In genomic region chr2:172107690-172108586, GRCh38 we compare ENCODE assay signal across 23 cellular contexts. TPM values are rescaled to one million over a fixed set of nuclear protein-coding genes. Genes with fewer than 3 reads are reported as not detected.
A peak's percentile ranks its signal among the peaks of the same experiment; 100 is the strongest.
DNase-seq lines count a peak whose midpoint lies in the region; ATAC-seq and TF ChIP-seq lines count a peak whose summit lies in the region.
"Had no signal": no experiment of that assay in that cellular context is flagged by ENCODE, and none has a peak within 500 bp of the region (broad histone marks: within the 10 kb centered on the region; RNA-seq: fewer than 3 reads in every experiment).

No MANE protein-coding gene starts in this region.

- peaks cover 38% of the 10 kb centered on the region for H3K27me3 ChIP-seq in mesendoderm (ENCODE audit: insufficient read depth, low read length, poor library complexity)
- no peaks in the 10 kb centered on the region for H3K27me3 ChIP-seq in aorta (ENCODE audit: control insufficient read depth in 1 of 2, insufficient read depth in 2 of 2, low read length in 1 of 2)
- H3K27me3 ChIP-seq in thyroid gland, result peaks cover 33% of the 10 kb centered on the region

- no peak overlapping the region for H3K23ac ChIP-seq in mesendoderm (ENCODE audit: low read length)

- H3K79me1 ChIP-seq in mesendoderm (ENCODE audit: low read length), result no peaks in the 10 kb centered on the region

- no peak overlapping the region for H4K5ac ChIP-seq in mesendoderm (ENCODE audit: low read length)

- CTCF ChIA-PET in WTC11 (lab: Charles Lee), result interaction anchor here (0.6 to 7.1 kb wide), 11 partner anchors 11 to 566 kb away, joined by 3 to 123 read pairs (median 8); partner anchors contain the start of gene DLX1

- H3K4me1 Mint-ChIP-seq in activated naive CD8-positive, alpha-beta T cell (ENCODE audit: low read depth), result peaks cover 44% of the 10 kb centered on the region
- H3K4me1 Mint-ChIP-seq in activated naive CD8-positive, alpha-beta T cell treated with anti-CD3 and anti-CD28 coated beads, Interleukin-2, amount 50 U/mL, for 24 hours, result peaks cover 39% of the 10 kb centered on the region
- peaks cover 39% of the 10 kb centered on the region for H3K4me1 Mint-ChIP-seq in WTC11

- no peak overlapping the region for H3K18ac ChIP-seq in mesendoderm (ENCODE audit: low read length)

- intact Hi-C loops in aorta (cut with DNase I) (loop anchor here in 1 of 2 donors (10.0 kb wide), 2 partner anchors 113 to 403 kb away; partner anchors contain the start of gene METAP1D), thyroid gland (cut with DNase I) (loop anchor here (5.0 to 10.0 kb wide), 3 partner anchors 113 to 403 kb away; partner anchors contain the start of gene METAP1D)

- no CpG with 5 or more reads among the region's 51 CpGs for WGBS in mesendoderm (ENCODE audit: extremely low coverage, insufficient coverage, low lambda C conversion rate)
- WGBS in aorta, 2 donors, result 16 to 20% methylated on average over 51 of the region's 51 CpGs
- 18 to 38% methylated on average over 23 to 37 of the region's 51 CpGs for WGBS in thyroid gland, 2 donors

- H3K4me1 ChIP-seq in mesendoderm (ENCODE audit: control insufficient read depth, low read depth, low read length), result peaks cover 2% of the 10 kb centered on the region
- no peaks in the 10 kb centered on the region for H3K4me1 ChIP-seq in aorta (ENCODE audit: control insufficient read depth in 1 of 2, insufficient read depth in 2 of 2, low read length in 2 of 2)
- H3K4me1 ChIP-seq in thyroid gland, result peaks cover 5 to 15% of the 10 kb centered on the region in 2 donors

- H3K79me2 ChIP-seq in mesendoderm (ENCODE audit: control insufficient read depth, insufficient read depth, low read length), result no peaks in the 10 kb centered on the region

- no peak overlapping the region for H2BK5ac ChIP-seq in mesendoderm (ENCODE audit: low read length)

- no peak overlapping the region for H3K4me2 ChIP-seq in mesendoderm (ENCODE audit: low read length)
- H3K4me2 ChIP-seq: smooth muscle cell had no signal

- H3K56ac ChIP-seq in mesendoderm (ENCODE audit: low read length), result no peak overlapping the region

- peak overlapping the region; percentile 52 for H3K4me3 Mint-ChIP-seq in activated naive CD8-positive, alpha-beta T cell
- no peak overlapping the region for H3K4me3 Mint-ChIP-seq in activated naive CD8-positive, alpha-beta T cell treated with anti-CD3 and anti-CD28 coated beads, Interleukin-2, amount 50 U/mL, for 24 hours
- peak overlapping the region; percentile 47 for H3K4me3 Mint-ChIP-seq in WTC11
- H3K4me3 Mint-ChIP-seq: activated T-helper 17 cell treated with anti-CD3 and anti-CD28 coated beads, Interleukin-2, amount 50 U/mL, for 72 hours; stimulated activated naive CD8-positive, alpha-beta T cell treated with anti-CD3 and anti-CD28 coated beads, Interleukin-15, Interleukin-2, amounts not matched to agents 100 ng/mL and 50 ng/mL, for 24 hours had no signal

- no peaks in the 10 kb centered on the region for H3K36me3 ChIP-seq in mesendoderm (ENCODE audit: control insufficient read depth, insufficient read depth, low read length)
- no peaks in the 10 kb centered on the region for H3K36me3 ChIP-seq in aorta (ENCODE audit: control insufficient read depth in 1 of 2, insufficient read depth in 2 of 2, low read length in 1 of 2)
- no peaks in the 10 kb centered on the region for H3K36me3 ChIP-seq in thyroid gland
- H3K36me3 ChIP-seq: heart right ventricle, vagina had no signal

- H3K36me3 Mint-ChIP-seq in activated naive CD8-positive, alpha-beta T cell, result no peaks in the 10 kb centered on the region
- H3K36me3 Mint-ChIP-seq in activated naive CD8-positive, alpha-beta T cell treated with anti-CD3 and anti-CD28 coated beads, Interleukin-2, amount 50 U/mL, for 24 hours (ENCODE audit: low read depth), result peaks cover 1% of the 10 kb centered on the region
- H3K36me3 Mint-ChIP-seq in WTC11, result no peaks in the 10 kb centered on the region

- H4K8ac ChIP-seq in mesendoderm (ENCODE audit: low read depth, low read length), result no peak overlapping the region

- TF ChIP-seq CTCF in WTC11 (IDR thresholded peaks at IDR 0.05) (no peak), thyroid gland (IDR thresholded peaks at IDR 0.05) (no peak)

- H2AK5ac ChIP-seq in mesendoderm (ENCODE audit: low read length), result no peak overlapping the region

- no peak overlapping the region for H2BK15ac ChIP-seq in mesendoderm (replicated peaks; ENCODE audit: low read depth)

- H2BK120ac ChIP-seq in mesendoderm (ENCODE audit: low read depth, low read length), result no peak overlapping the region

- no peak for ATAC-seq in activated naive CD8-positive, alpha-beta T cell treated with anti-CD3 and anti-CD28 coated beads, Interleukin-2, amount 50 U/mL, for 24 hours
- ATAC-seq in WTC11 (no peak), aorta (ENCODE audit: low FRiP score) (peak; percentile 19)
- ATAC-seq: activated T-helper 17 cell treated with anti-CD3 and anti-CD28 coated beads, Interleukin-2, amount 50 U/mL, for 72 hours had no signal

- DNase-seq in activated naive CD8-positive, alpha-beta T cell treated with anti-CD3 and anti-CD28 coated beads, Interleukin-2, amount 50 U/mL, for 24 hours, result no peak
- DNase-seq in WTC11 (ENCODE audit: low spot score) (no peak), mesendoderm (peak; percentile 37), aorta (no peak), thyroid gland (no peak), NCI-H1105 (lab: John Stamatoyannopoulos, UW) (no peak), GF-D8 (lab: John Stamatoyannopoulos, UW) (no peak)
- DNase-seq: activated CD4-positive, alpha-beta T cell treated with anti-CD3 and anti-CD28 coated beads, Interleukin-2, amount 50 U/mL, for 1 hour; AML-193; dorsolateral prefrontal cortex; heart right ventricle; Kasumi-1; kidney glomerular epithelial cell; NCI-H1417 treated with DMSO at 0.1 percent for 48 hours; NCI-H446 treated with DMSO at 0.1 percent for 48 hours; T1000 had no signal

- POLR2A ChIA-PET in WTC11 (lab: Charles Lee), result no interaction called here

- no peak for TF ChIP-seq POLR2A in thyroid gland (IDR thresholded peaks at IDR 0.05)

- H3K9ac ChIP-seq in mesendoderm (ENCODE audit: low read length), result no peak overlapping the region

- H3K4me3 ChIP-seq in mesendoderm (ENCODE audit: low read length), result no peak overlapping the region
- no peak overlapping the region for H3K4me3 ChIP-seq in aorta (ENCODE audit: low read length in 2 of 2)
- H3K4me3 ChIP-seq in thyroid gland (replicated peaks in 1 of 3), result no peak overlapping the region
- H3K4me3 ChIP-seq: heart right ventricle, smooth muscle cell, vagina had no signal

- no peak overlapping the region for H3K4ac ChIP-seq in mesendoderm (ENCODE audit: low read depth, low read length)

- H3K9me3 ChIP-seq in aorta (ENCODE audit: control insufficient read depth, low read length), result no peaks in the 10 kb centered on the region
- no peaks in the 10 kb centered on the region for H3K9me3 ChIP-seq in thyroid gland
- H3K9me3 ChIP-seq: heart right ventricle, vagina had no signal

- H3K27ac ChIP-seq in mesendoderm (ENCODE audit: low read depth, low read length) (no peak overlapping the region), aorta (ENCODE audit: low read depth in 1 of 2, low read length in 2 of 2) (no peak overlapping the region), thyroid gland (no peak overlapping the region)
- H3K27ac ChIP-seq: dorsolateral prefrontal cortex, heart right ventricle, vagina had no signal

- no peak overlapping the region for H3K27ac Mint-ChIP-seq in activated naive CD8-positive, alpha-beta T cell
- no peak overlapping the region for H3K27ac Mint-ChIP-seq in activated naive CD8-positive, alpha-beta T cell treated with anti-CD3 and anti-CD28 coated beads, Interleukin-2, amount 50 U/mL, for 24 hours
- no peak overlapping the region for H3K27ac Mint-ChIP-seq in WTC11
- H3K27ac Mint-ChIP-seq: activated T-helper 17 cell treated with anti-CD3 and anti-CD28 coated beads, Interleukin-2, amount 50 U/mL, for 72 hours; stimulated activated naive CD8-positive, alpha-beta T cell treated with anti-CD3 and anti-CD28 coated beads, Interleukin-15, Interleukin-2, amounts not matched to agents 100 ng/mL and 50 ng/mL, for 24 hours had no signal

- H3K27me3 Mint-ChIP-seq in activated naive CD8-positive, alpha-beta T cell, result peaks cover 41% of the 10 kb centered on the region
- peaks cover 68% of the 10 kb centered on the region for H3K27me3 Mint-ChIP-seq in activated naive CD8-positive, alpha-beta T cell treated with anti-CD3 and anti-CD28 coated beads, Interleukin-2, amount 50 U/mL, for 24 hours
- H3K27me3 Mint-ChIP-seq in WTC11 (ENCODE audit: low read depth), result peaks cover 93% of the 10 kb centered on the region

- H3K9me3 Mint-ChIP-seq in activated naive CD8-positive, alpha-beta T cell (ENCODE audit: low read depth), result no peaks in the 10 kb centered on the region
- no peaks in the 10 kb centered on the region for H3K9me3 Mint-ChIP-seq in activated naive CD8-positive, alpha-beta T cell treated with anti-CD3 and anti-CD28 coated beads, Interleukin-2, amount 50 U/mL, for 24 hours
- no peaks in the 10 kb centered on the region for H3K9me3 Mint-ChIP-seq in WTC11
- H3K9me3 Mint-ChIP-seq: activated T-helper 17 cell treated with anti-CD3 and anti-CD28 coated beads, Interleukin-2, amount 50 U/mL, for 72 hours; stimulated activated naive CD8-positive, alpha-beta T cell treated with anti-CD3 and anti-CD28 coated beads, Interleukin-15, Interleukin-2, amounts not matched to agents 100 ng/mL and 50 ng/mL, for 24 hours had no signal

TF ChIP-seq in WTC11, 78 proteins besides CTCF, POLR2A, EP300 and RAD21 (continues in another document):
- no peak for TF ChIP-seq IRF1 (CRISPR knock-in tag; IDR thresholded peaks at IDR 0.05)

RNA-seq across cellular contexts. Expression of gene DLX2, which starts 5.2 kb away (rescaled TPM):
- total RNA-seq in WTC11 (2021), result 0.28 to 0.64 TPM (median 0.55 TPM) in 3 replicates
- 0.14 TPM for polyA plus RNA-seq in mesendoderm (2013, experiment 1 of 2)
- 0.10 TPM for polyA plus RNA-seq in mesendoderm (2013, experiment 2 of 2)
- not detected for total RNA-seq in aorta
- under 1 TPM in 1 of 2 donors, not detected in 1; 0.50 TPM for polyA plus RNA-seq in aorta
- under 1 TPM in 3 of 4 donors, not detected in 1; 0.25 to 0.78 (median 0.40) TPM for total RNA-seq in thyroid gland
- total RNA-seq: activated T-helper 17 cell treated with anti-CD3 and anti-CD28 coated beads, Interleukin-2, amount 50 U/mL, for 72 hours; mononuclear cell; vagina had no signal
- polyA plus RNA-seq: heart right ventricle had no signal

RNA-seq across cellular contexts. Expression of gene DLX1, which starts 22.6 kb away (rescaled TPM):
- total RNA-seq in WTC11 (2021), result not detected in 3 replicates
- 0.29 TPM for polyA plus RNA-seq in mesendoderm (2013, experiment 1 of 2)
- 0.28 TPM for polyA plus RNA-seq in mesendoderm (2013, experiment 2 of 2)
- total RNA-seq in aorta, result under 1 TPM in 1 of 2 donors, not detected in 1; 0.51 TPM
- under 1 TPM; 0.18 to 0.38 TPM for polyA plus RNA-seq in aorta
- 1 to 10 TPM in 2 of 4 donors, under 1 TPM in 2; 0.68 to 1.5 (median 1.0) TPM for total RNA-seq in thyroid gland
- total RNA-seq: activated T-helper 17 cell treated with anti-CD3 and anti-CD28 coated beads, Interleukin-2, amount 50 U/mL, for 72 hours; mononuclear cell; OCI-LY7; vagina had no signal
